In genomic region chr20:47622118-47622665, GRCh38 we compare ENCODE assay signal across 23 cellular contexts.
DNase-seq lines count a peak whose midpoint lies in the region; ATAC-seq and TF ChIP-seq lines count a peak whose summit lies in the region.
"Had no signal": no experiment of that assay in that cellular context is flagged by ENCODE, and none has a peak within 500 bp of the region (broad histone marks: within the 10 kb centered on the region; RNA-seq: fewer than 3 reads in every experiment).

No MANE protein-coding gene starts in this region.

- POLR2A ChIA-PET in CD8-positive, alpha-beta T cell (lab: Charles Lee) = no interaction called here
- POLR2A ChIA-PET in activated CD4-positive, alpha-beta memory T cell treated with anti-CD3 and anti-CD28 coated beads for 36 hours (lab: Charles Lee) = no interaction called here

- in situ Hi-C loops in ACHN (cut with HindIII; ENCODE audit: low pct_ligation_motif_present, low pct_unique_long_range_greater_than_20kb, low sequenced_read_pairs) = no loop called here

- H3K9me3 ChIP-seq in CD8-positive, alpha-beta T cell (ENCODE audit: low read length) = no peaks in the 10 kb centered on the region
- no peaks in the 10 kb centered on the region for H3K9me3 ChIP-seq in colonic mucosa
- H3K9me3 ChIP-seq: body of pancreas, psoas muscle, thyroid gland had no signal

- H3K27ac ChIP-seq in CD8-positive, alpha-beta T cell (ENCODE audit: low read depth, low read length) = no peak overlapping the region
- no peak overlapping the region for H3K27ac ChIP-seq in colonic mucosa
- H3K27ac ChIP-seq: body of pancreas, psoas muscle, skin epidermis, thyroid gland had no signal

- no peaks in the 10 kb centered on the region for H3K36me3 ChIP-seq in CD8-positive, alpha-beta T cell (ENCODE audit: insufficient read depth, low read length)
- no peaks in the 10 kb centered on the region for H3K36me3 ChIP-seq in colonic mucosa

- DNase-seq in ACHN (peak; percentile 62), glomerular visceral epithelial cell (ENCODE audit: extremely low spot score) (peak; percentile 75), NCI-H774 (lab: John Stamatoyannopoulos, UW) (no peak), colonic mucosa (no peak), OCI-M2 (lab: John Stamatoyannopoulos, UW; ENCODE audit: unreplicated experiment) (no peak)
- no peak for DNase-seq in CD8-positive, alpha-beta T cell
- DNase-seq in activated CD4-positive, alpha-beta memory T cell treated with anti-CD3 and anti-CD28 coated beads for 36 hours = no peak
- DNase-seq: activated CD4-positive, alpha-beta T cell treated with anti-CD3 and anti-CD28 coated beads, Interleukin-2, amount 50 U/mL, for 1 hour; AML-193; body of pancreas; effector CD8-positive, alpha-beta T cell; hippocampal formation; NCI-H1048; NCI-H2029 treated with DMSO at 0.1 percent for 48 hours; NCI-H226; psoas muscle; stimulated activated CD4-positive, alpha-beta T cell treated with anti-CD3 and anti-CD28 coated beads, Interleukin-2, amount 100 ng/mL, for 24 hours; stimulated activated naive CD4-positive, alpha-beta T cell; T-helper 1 cell; thyroid gland had no signal

- TF ChIP-seq CTCF in CD8-positive, alpha-beta T cell (IDR thresholded peaks at IDR 0.05) = no peak
- no peak for TF ChIP-seq CTCF in colonic mucosa (IDR thresholded peaks at IDR 0.05)

- no peaks in the 10 kb centered on the region for H3K27me3 Mint-ChIP-seq in CD8-positive, alpha-beta T cell (ENCODE audit: low read depth)
- no peaks in the 10 kb centered on the region for H3K27me3 Mint-ChIP-seq in activated CD4-positive, alpha-beta memory T cell treated with anti-CD3 and anti-CD28 coated beads for 36 hours

- peaks cover 16% of the 10 kb centered on the region for H3K4me1 Mint-ChIP-seq in CD8-positive, alpha-beta T cell (ENCODE audit: low read depth)
- peaks cover 26% of the 10 kb centered on the region for H3K4me1 Mint-ChIP-seq in activated CD4-positive, alpha-beta memory T cell treated with anti-CD3 and anti-CD28 coated beads for 36 hours (ENCODE audit: low read depth)

- peak overlapping the region; percentile 30 for H3K27ac Mint-ChIP-seq in CD8-positive, alpha-beta T cell
- H3K27ac Mint-ChIP-seq in activated CD4-positive, alpha-beta memory T cell treated with anti-CD3 and anti-CD28 coated beads for 36 hours = peak overlapping the region; percentile 59

- no peak overlapping the region for H3K4me3 ChIP-seq in CD8-positive, alpha-beta T cell (ENCODE audit: low read depth, low read length)
- H3K4me3 ChIP-seq in colonic mucosa = no peak overlapping the region
- H3K4me3 ChIP-seq: body of pancreas, GM12878, psoas muscle, skin epidermis, thyroid gland had no signal

- CTCF ChIA-PET in CD8-positive, alpha-beta T cell (lab: Charles Lee) = interaction anchor here (0.6 to 4.4 kb wide), 8 partner anchors 9 to 1511 kb away, joined by 3 to 51 read pairs (median 10); no protein-coding TSS in a partner anchor
- CTCF ChIA-PET in activated CD4-positive, alpha-beta memory T cell treated with anti-CD3 and anti-CD28 coated beads for 36 hours (lab: Charles Lee) = interaction anchor here (0.7 to 3.7 kb wide), 9 partner anchors 45 to 350 kb away, joined by 3 to 60 read pairs (median 11); partner anchors contain the start of gene NCOA3

- H3K9ac ChIP-seq in colonic mucosa (ENCODE audit: low read depth in 2 of 2, low read length in 2 of 2) = no peak overlapping the region

- intact Hi-C loops in CD8-positive, alpha-beta T cell (cut with DNase I, micrococcal nuclease) = loop anchor here in 1 of 2 experiments (5.0 kb wide), 1 partner anchor 120 kb away; the partner anchor contains the start of gene NCOA3
- intact Hi-C loops in activated CD4-positive, alpha-beta memory T cell treated with anti-CD3 and anti-CD28 coated beads for 36 hours (cut with micrococcal nuclease) = no loop called here
- intact Hi-C loops in colonic mucosa (cut with DNase I) = loop anchor here (5.0 to 10.0 kb wide), 4 partner anchors 117 to 415 kb away; partner anchors contain the start of gene NCOA3

- peaks cover 49% of the 10 kb centered on the region for H3K36me3 Mint-ChIP-seq in CD8-positive, alpha-beta T cell
- H3K36me3 Mint-ChIP-seq in activated CD4-positive, alpha-beta memory T cell treated with anti-CD3 and anti-CD28 coated beads for 36 hours = peaks cover 31% of the 10 kb centered on the region

- no peaks in the 10 kb centered on the region for H3K27me3 ChIP-seq in CD8-positive, alpha-beta T cell (ENCODE audit: insufficient read depth, low read length)
- H3K27me3 ChIP-seq in colonic mucosa = no peaks in the 10 kb centered on the region
- H3K27me3 ChIP-seq: body of pancreas, thyroid gland had no signal

- no peak for ATAC-seq in CD8-positive, alpha-beta T cell
- ATAC-seq: body of pancreas, esophagus mucosa, GM12878 had no signal

- H3K9me3 Mint-ChIP-seq in CD8-positive, alpha-beta T cell = no peaks in the 10 kb centered on the region
- no peaks in the 10 kb centered on the region for H3K9me3 Mint-ChIP-seq in activated CD4-positive, alpha-beta memory T cell treated with anti-CD3 and anti-CD28 coated beads for 36 hours

- H3K4me3 Mint-ChIP-seq in CD8-positive, alpha-beta T cell = no peak overlapping the region
- no peak overlapping the region for H3K4me3 Mint-ChIP-seq in activated CD4-positive, alpha-beta memory T cell treated with anti-CD3 and anti-CD28 coated beads for 36 hours

- no peaks in the 10 kb centered on the region for H3K4me1 ChIP-seq in CD8-positive, alpha-beta T cell (ENCODE audit: insufficient read depth, low read length)
- no peaks in the 10 kb centered on the region for H3K4me1 ChIP-seq in colonic mucosa
- H3K4me1 ChIP-seq: body of pancreas, thyroid gland had no signal

Comparison
In these comparisons a context has a peak if more than half of its experiments do, and no peak if none do; other contexts are left out.
1. DNase-seq: peak in ACHN (single experiment) and glomerular visceral epithelial cell (single experiment); none in CD8-positive, alpha-beta T cell (0 of 7), activated CD4-positive, alpha-beta memory T cell treated with anti-CD3 and anti-CD28 coated beads for 36 hours (single experiment), NCI-H774 (single experiment), colonic mucosa (single experiment) and OCI-M2 (single experiment).